ENCODE assay signal across 1 cellular context in the genomic region with DNA sequence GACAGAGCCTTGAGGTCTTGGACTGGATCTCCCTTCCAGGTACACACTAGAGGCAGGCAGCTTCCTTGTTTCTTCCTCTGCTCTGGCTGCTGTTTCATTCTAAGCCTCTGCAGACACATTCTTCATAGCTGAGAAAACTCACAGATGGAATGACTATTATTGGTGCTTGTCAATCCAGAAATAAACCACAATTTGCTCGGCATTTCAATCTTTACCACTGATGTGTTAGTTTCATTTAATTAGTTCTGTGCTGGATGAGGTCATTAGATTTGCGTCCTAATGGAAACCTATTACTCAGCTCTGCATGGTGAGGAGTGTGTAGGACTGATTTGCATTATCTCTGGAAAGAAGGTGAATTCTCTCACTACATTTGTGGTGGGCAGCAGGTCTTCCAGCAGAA.
A peak's percentile ranks its signal among the peaks of the same experiment; 100 is the strongest.
TF ChIP-seq lines count a peak whose summit lies in the region.

No MANE protein-coding gene starts in this region.

TF ChIP-seq in GM12878, 131 proteins besides CTCF, POLR2A, EP300 and RAD21 (continues in another document):
- no peak for TF ChIP-seq BRCA1 (IDR thresholded peaks at IDR 0.05; ENCODE audit: low read depth, low read length)
- no peak for TF ChIP-seq SREBF2 (IDR thresholded peaks at IDR 0.05; ENCODE audit: low read length)
- TF ChIP-seq RFX5 (IDR thresholded peaks at IDR 0.05; ENCODE audit: low read depth, low read length) = no peak
- no peak for TF ChIP-seq HCFC1 (IDR thresholded peaks at IDR 0.05; ENCODE audit: low read length)
- TF ChIP-seq, protein P1, sequence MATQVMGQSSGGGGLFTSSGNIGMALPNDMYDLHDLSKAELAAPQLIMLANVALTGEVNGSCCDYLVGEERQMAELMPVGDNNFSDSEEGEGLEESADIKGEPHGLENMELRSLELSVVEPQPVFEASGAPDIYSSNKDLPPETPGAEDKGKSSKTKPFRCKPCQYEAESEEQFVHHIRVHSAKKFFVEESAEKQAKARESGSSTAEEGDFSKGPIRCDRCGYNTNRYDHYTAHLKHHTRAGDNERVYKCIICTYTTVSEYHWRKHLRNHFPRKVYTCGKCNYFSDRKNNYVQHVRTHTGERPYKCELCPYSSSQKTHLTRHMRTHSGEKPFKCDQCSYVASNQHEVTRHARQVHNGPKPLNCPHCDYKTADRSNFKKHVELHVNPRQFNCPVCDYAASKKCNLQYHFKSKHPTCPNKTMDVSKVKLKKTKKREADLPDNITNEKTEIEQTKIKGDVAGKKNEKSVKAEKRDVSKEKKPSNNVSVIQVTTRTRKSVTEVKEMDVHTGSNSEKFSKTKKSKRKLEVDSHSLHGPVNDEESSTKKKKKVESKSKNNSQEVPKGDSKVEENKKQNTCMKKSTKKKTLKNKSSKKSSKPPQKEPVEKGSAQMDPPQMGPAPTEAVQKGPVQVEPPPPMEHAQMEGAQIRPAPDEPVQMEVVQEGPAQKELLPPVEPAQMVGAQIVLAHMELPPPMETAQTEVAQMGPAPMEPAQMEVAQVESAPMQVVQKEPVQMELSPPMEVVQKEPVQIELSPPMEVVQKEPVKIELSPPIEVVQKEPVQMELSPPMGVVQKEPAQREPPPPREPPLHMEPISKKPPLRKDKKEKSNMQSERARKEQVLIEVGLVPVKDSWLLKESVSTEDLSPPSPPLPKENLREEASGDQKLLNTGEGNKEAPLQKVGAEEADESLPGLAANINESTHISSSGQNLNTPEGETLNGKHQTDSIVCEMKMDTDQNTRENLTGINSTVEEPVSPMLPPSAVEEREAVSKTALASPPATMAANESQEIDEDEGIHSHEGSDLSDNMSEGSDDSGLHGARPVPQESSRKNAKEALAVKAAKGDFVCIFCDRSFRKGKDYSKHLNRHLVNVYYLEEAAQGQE (IDR thresholded peaks at IDR 0.05; ENCODE audit: low read depth, low read length) = no peak
- TF ChIP-seq, protein P2, sequence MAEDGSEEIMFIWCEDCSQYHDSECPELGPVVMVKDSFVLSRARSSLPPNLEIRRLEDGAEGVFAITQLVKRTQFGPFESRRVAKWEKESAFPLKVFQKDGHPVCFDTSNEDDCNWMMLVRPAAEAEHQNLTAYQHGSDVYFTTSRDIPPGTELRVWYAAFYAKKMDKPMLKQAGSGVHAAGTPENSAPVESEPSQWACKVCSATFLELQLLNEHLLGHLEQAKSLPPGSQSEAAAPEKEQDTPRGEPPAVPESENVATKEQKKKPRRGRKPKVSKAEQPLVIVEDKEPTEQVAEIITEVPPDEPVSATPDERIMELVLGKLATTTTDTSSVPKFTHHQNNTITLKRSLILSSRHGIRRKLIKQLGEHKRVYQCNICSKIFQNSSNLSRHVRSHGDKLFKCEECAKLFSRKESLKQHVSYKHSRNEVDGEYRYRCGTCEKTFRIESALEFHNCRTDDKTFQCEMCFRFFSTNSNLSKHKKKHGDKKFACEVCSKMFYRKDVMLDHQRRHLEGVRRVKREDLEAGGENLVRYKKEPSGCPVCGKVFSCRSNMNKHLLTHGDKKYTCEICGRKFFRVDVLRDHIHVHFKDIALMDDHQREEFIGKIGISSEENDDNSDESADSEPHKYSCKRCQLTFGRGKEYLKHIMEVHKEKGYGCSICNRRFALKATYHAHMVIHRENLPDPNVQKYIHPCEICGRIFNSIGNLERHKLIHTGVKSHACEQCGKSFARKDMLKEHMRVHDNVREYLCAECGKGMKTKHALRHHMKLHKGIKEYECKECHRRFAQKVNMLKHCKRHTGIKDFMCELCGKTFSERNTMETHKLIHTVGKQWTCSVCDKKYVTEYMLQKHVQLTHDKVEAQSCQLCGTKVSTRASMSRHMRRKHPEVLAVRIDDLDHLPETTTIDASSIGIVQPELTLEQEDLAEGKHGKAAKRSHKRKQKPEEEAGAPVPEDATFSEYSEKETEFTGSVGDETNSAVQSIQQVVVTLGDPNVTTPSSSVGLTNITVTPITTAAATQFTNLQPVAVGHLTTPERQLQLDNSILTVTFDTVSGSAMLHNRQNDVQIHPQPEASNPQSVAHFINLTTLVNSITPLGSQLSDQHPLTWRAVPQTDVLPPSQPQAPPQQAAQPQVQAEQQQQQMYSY (CRISPR knock-in tag; IDR thresholded peaks at IDR 0.05) = no peak
- TF ChIP-seq, protein P3, sequence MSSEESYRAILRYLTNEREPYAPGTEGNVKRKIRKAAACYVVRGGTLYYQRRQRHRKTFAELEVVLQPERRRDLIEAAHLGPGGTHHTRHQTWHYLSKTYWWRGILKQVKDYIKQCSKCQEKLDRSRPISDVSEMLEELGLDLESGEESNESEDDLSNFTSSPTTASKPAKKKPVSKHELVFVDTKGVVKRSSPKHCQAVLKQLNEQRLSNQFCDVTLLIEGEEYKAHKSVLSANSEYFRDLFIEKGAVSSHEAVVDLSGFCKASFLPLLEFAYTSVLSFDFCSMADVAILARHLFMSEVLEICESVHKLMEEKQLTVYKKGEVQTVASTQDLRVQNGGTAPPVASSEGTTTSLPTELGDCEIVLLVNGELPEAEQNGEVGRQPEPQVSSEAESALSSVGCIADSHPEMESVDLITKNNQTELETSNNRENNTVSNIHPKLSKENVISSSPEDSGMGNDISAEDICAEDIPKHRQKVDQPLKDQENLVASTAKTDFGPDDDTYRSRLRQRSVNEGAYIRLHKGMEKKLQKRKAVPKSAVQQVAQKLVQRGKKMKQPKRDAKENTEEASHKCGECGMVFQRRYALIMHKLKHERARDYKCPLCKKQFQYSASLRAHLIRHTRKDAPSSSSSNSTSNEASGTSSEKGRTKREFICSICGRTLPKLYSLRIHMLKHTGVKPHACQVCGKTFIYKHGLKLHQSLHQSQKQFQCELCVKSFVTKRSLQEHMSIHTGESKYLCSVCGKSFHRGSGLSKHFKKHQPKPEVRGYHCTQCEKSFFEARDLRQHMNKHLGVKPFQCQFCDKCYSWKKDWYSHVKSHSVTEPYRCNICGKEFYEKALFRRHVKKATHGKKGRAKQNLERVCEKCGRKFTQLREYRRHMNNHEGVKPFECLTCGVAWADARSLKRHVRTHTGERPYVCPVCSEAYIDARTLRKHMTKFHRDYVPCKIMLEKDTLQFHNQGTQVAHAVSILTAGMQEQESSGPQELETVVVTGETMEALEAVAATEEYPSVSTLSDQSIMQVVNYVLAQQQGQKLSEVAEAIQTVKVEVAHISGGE (CRISPR knock-in tag; IDR thresholded peaks at IDR 0.05) = no peak
- TF ChIP-seq PAX8 (IDR thresholded peaks at IDR 0.05) = no peak
- no peak for TF ChIP-seq SP1 (IDR thresholded peaks at IDR 0.05; ENCODE audit: low read depth, low read length)
- TF ChIP-seq PAX5 (IDR thresholded peaks at IDR 0.05; ENCODE audit: borderline replicate concordance, low read depth, low read length) = no peak
- no peak for TF ChIP-seq DPF2 (IDR thresholded peaks at IDR 0.05)
- no peak for TF ChIP-seq ZNF207 (IDR thresholded peaks at IDR 0.05; ENCODE audit: borderline replicate concordance)
- TF ChIP-seq HDGF (IDR thresholded peaks at IDR 0.05) = no peak
- TF ChIP-seq, protein P4, sequence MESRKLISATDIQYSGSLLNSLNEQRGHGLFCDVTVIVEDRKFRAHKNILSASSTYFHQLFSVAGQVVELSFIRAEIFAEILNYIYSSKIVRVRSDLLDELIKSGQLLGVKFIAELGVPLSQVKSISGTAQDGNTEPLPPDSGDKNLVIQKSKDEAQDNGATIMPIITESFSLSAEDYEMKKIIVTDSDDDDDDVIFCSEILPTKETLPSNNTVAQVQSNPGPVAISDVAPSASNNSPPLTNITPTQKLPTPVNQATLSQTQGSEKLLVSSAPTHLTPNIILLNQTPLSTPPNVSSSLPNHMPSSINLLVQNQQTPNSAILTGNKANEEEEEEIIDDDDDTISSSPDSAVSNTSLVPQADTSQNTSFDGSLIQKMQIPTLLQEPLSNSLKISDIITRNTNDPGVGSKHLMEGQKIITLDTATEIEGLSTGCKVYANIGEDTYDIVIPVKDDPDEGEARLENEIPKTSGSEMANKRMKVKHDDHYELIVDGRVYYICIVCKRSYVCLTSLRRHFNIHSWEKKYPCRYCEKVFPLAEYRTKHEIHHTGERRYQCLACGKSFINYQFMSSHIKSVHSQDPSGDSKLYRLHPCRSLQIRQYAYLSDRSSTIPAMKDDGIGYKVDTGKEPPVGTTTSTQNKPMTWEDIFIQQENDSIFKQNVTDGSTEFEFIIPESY (IDR thresholded peaks at IDR 0.05) = no peak
- no peak for TF ChIP-seq BHLHE40 (IDR thresholded peaks at IDR 0.05; ENCODE audit: borderline replicate concordance in 1 of 2, low read depth in 2 of 2, low read length in 1 of 2)
- TF ChIP-seq, protein P5, sequence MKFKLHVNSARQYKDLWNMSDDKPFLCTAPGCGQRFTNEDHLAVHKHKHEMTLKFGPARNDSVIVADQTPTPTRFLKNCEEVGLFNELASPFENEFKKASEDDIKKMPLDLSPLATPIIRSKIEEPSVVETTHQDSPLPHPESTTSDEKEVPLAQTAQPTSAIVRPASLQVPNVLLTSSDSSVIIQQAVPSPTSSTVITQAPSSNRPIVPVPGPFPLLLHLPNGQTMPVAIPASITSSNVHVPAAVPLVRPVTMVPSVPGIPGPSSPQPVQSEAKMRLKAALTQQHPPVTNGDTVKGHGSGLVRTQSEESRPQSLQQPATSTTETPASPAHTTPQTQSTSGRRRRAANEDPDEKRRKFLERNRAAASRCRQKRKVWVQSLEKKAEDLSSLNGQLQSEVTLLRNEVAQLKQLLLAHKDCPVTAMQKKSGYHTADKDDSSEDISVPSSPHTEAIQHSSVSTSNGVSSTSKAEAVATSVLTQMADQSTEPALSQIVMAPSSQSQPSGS (IDR thresholded peaks at IDR 0.05; ENCODE audit: low read length) = 0 out of 2 replicates have a peak, but pooled peaks have one; percentile 14
- no peak for TF ChIP-seq POU2F2 (IDR thresholded peaks at IDR 0.05; ENCODE audit: borderline replicate concordance, low read depth, low read length)
- TF ChIP-seq CBX5 (IDR thresholded peaks at IDR 0.05; ENCODE audit: low read depth) = no peak
- no peak for TF ChIP-seq JUND (IDR thresholded peaks at IDR 0.05; ENCODE audit: low read depth, low read length)
- no peak for TF ChIP-seq ZNF274 (IDR thresholded peaks at IDR 0.05; ENCODE audit: insufficient read depth, insufficient read length)
- TF ChIP-seq TBL1XR1 (IDR thresholded peaks at IDR 0.05; ENCODE audit: low read depth, low read length) = no peak
- peak; percentile 23; the same call in 1 of the 2 replicates for TF ChIP-seq RUNX3 (IDR thresholded peaks at IDR 0.05; ENCODE audit: low read length)
- no peak for TF ChIP-seq TCF3 (IDR thresholded peaks at IDR 0.05; ENCODE audit: borderline replicate concordance, insufficient read depth, low read depth, low read length)
- TF ChIP-seq GABPA (IDR thresholded peaks at IDR 0.05; ENCODE audit: low read depth) = no peak
- TF ChIP-seq CREM (IDR thresholded peaks at IDR 0.05; ENCODE audit: low read depth) = no peak
- TF ChIP-seq WRNIP1 (IDR thresholded peaks at IDR 0.05; ENCODE audit: borderline replicate concordance, low read depth, low read length) = no peak
- no peak for TF ChIP-seq RB1 (IDR thresholded peaks at IDR 0.05; ENCODE audit: borderline replicate concordance)
- no peak for TF ChIP-seq CBX3 (IDR thresholded peaks at IDR 0.05; ENCODE audit: borderline replicate concordance, low read depth)
- TF ChIP-seq, protein P6, sequence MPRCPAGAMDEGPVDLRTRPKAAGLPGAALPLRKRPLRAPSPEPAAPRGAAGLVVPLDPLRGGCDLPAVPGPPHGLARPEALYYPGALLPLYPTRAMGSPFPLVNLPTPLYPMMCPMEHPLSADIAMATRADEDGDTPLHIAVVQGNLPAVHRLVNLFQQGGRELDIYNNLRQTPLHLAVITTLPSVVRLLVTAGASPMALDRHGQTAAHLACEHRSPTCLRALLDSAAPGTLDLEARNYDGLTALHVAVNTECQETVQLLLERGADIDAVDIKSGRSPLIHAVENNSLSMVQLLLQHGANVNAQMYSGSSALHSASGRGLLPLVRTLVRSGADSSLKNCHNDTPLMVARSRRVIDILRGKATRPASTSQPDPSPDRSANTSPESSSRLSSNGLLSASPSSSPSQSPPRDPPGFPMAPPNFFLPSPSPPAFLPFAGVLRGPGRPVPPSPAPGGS (IDR thresholded peaks at IDR 0.05; ENCODE audit: borderline replicate concordance, insufficient read depth, low read depth, low read length, poor library complexity, severe bottlenecking) = no peak
- no peak for TF ChIP-seq BACH1 (IDR thresholded peaks at IDR 0.05; ENCODE audit: borderline replicate concordance)
- no peak for TF ChIP-seq MEF2A (IDR thresholded peaks at IDR 0.05; ENCODE audit: insufficient read depth, low read depth, low read length)
- TF ChIP-seq ZBED1 (IDR thresholded peaks at IDR 0.05; ENCODE audit: borderline replicate concordance) = no peak
- TF ChIP-seq HDAC2 (IDR thresholded peaks at IDR 0.05) = no peak
- TF ChIP-seq, protein P7, sequence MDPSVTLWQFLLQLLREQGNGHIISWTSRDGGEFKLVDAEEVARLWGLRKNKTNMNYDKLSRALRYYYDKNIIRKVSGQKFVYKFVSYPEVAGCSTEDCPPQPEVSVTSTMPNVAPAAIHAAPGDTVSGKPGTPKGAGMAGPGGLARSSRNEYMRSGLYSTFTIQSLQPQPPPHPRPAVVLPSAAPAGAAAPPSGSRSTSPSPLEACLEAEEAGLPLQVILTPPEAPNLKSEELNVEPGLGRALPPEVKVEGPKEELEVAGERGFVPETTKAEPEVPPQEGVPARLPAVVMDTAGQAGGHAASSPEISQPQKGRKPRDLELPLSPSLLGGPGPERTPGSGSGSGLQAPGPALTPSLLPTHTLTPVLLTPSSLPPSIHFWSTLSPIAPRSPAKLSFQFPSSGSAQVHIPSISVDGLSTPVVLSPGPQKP (IDR thresholded peaks at IDR 0.05; ENCODE audit: low read depth, low read length) = no peak
- TF ChIP-seq HDAC6 (IDR thresholded peaks at IDR 0.05; ENCODE audit: unreplicated experiment) = no peak
- TF ChIP-seq, protein P8, sequence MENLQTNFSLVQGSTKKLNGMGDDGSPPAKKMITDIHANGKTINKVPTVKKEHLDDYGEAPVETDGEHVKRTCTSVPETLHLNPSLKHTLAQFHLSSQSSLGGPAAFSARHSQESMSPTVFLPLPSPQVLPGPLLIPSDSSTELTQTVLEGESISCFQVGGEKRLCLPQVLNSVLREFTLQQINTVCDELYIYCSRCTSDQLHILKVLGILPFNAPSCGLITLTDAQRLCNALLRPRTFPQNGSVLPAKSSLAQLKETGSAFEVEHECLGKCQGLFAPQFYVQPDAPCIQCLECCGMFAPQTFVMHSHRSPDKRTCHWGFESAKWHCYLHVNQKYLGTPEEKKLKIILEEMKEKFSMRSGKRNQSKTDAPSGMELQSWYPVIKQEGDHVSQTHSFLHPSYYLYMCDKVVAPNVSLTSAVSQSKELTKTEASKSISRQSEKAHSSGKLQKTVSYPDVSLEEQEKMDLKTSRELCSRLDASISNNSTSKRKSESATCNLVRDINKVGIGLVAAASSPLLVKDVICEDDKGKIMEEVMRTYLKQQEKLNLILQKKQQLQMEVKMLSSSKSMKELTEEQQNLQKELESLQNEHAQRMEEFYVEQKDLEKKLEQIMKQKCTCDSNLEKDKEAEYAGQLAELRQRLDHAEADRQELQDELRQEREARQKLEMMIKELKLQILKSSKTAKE (IDR thresholded peaks at IDR 0.05; ENCODE audit: low read depth, poor library complexity, severe bottlenecking) = no peak
- TF ChIP-seq CHD4 (IDR thresholded peaks at IDR 0.05) = no peak
- TF ChIP-seq NR2C1 (IDR thresholded peaks at IDR 0.05) = no peak
